In the genomic region with DNA sequence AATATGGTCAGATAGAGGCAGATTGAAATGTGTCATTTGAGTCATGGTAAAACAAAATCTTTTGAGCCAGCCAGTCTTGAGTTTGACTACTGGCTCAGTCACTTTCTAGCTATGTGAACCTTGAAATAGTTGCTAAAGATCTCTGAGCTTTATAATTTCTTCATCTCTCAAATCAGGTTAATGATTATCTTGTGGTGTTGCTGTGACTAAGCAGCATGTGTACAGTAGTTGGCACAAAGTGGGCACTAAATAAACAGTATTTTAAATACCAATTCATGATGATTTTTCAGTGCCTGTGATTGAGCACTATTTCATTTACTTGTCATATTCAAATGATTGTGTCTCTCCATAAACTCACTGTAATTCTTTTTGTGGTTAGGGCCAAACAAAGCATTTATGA, we compare ENCODE assay signal across 15 cellular contexts.
A peak's percentile ranks its signal among the peaks of the same experiment; 100 is the strongest.
DNase-seq lines count a peak whose midpoint lies in the region; ATAC-seq and TF ChIP-seq lines count a peak whose summit lies in the region.
"Had no signal": no experiment of that assay in that cellular context is flagged by ENCODE, and none has a peak within 500 bp of the region (broad histone marks: within the 10 kb centered on the region; RNA-seq: fewer than 3 reads in every experiment).

No MANE protein-coding gene starts in this region.

- H3K27ac Mint-ChIP-seq in stimulated activated naive B cell treated with anti-CD40 and anti-IgM and Interleukin-4, amounts not matched to agents 10 μg/mL and 1 μg/mL and 100 μg/mL, for 72 hours, result no peak overlapping the region
- H3K27ac Mint-ChIP-seq: activated CD8-positive, alpha-beta memory T cell treated with anti-CD3 and anti-CD28 coated beads, Interleukin-2, amount 10 ng/mL, durations not matched to agents 7 days and 5 days; dendritic cell treated with granulocyte-macrophage colony-stimulating factor and Interleukin-4, amounts not matched to agents 40 ng/mL and 50 ng/mL, for 4 days had no signal

- TF ChIP-seq POLR2A in body of pancreas (IDR thresholded peaks at IDR 0.05) (no peak), right lobe of liver (IDR thresholded peaks at IDR 0.05) (no peak)

- DNase-seq in DMS53 treated with DMSO at 0.1 percent for 48 hours (lab: John Stamatoyannopoulos, UW; ENCODE audit: unreplicated experiment), result peak; percentile 62
- DNase-seq in body of pancreas, result peak in 2 of 4 donors; percentile 9 to 12
- no peak for DNase-seq in right lobe of liver
- DNase-seq in hypothalamus (lab: John Stamatoyannopoulos, UW), result no peak
- DNase-seq in SKM-1 (lab: John Stamatoyannopoulos, UW; ENCODE audit: unreplicated experiment), result no peak
- no peak for DNase-seq in stimulated activated naive B cell treated with anti-CD40 and anti-IgM and Interleukin-4, amounts not matched to agents 10 μg/mL and 1 μg/mL and 100 μg/mL, for 72 hours
- DNase-seq in activated CD4-positive, alpha-beta T cell treated with anti-CD3 and anti-CD28 coated beads for 1 hour, result no peak

- TF ChIP-seq CTCF in body of pancreas (IDR thresholded peaks at IDR 0.05), result no peak
- no peak for TF ChIP-seq CTCF in right lobe of liver (IDR thresholded peaks at IDR 0.05)

- no peaks in the 10 kb centered on the region for H3K27me3 Mint-ChIP-seq in stimulated activated naive B cell treated with anti-CD40 and anti-IgM and Interleukin-4, amounts not matched to agents 10 μg/mL and 1 μg/mL and 100 μg/mL, for 72 hours
- H3K27me3 Mint-ChIP-seq: dendritic cell treated with granulocyte-macrophage colony-stimulating factor and Interleukin-4, amounts not matched to agents 40 ng/mL and 50 ng/mL, for 4 days had no signal

- no peak overlapping the region for H3K4me3 ChIP-seq in body of pancreas
- no peak overlapping the region for H3K4me3 ChIP-seq in right lobe of liver
- H3K4me3 ChIP-seq: right atrium auricular region, thoracic aorta had no signal

- no peaks in the 10 kb centered on the region for H3K27me3 ChIP-seq in body of pancreas
- H3K27me3 ChIP-seq in right lobe of liver, result no peaks in the 10 kb centered on the region
- H3K27me3 ChIP-seq: right atrium auricular region had no signal

- H3K9me3 ChIP-seq in body of pancreas, result peaks cover 0 to 2% (median 0%) of the 10 kb centered on the region in 3 donors
- H3K9me3 ChIP-seq in right lobe of liver, result no peaks in the 10 kb centered on the region
- H3K9me3 ChIP-seq: Caco-2, thoracic aorta had no signal

- ATAC-seq in HG02981 (IDR thresholded peaks at IDR 0.05; ENCODE audit: unreplicated experiment) (peak; percentile 56), body of pancreas (peak; percentile 91), right lobe of liver (peak; percentile 92 to 98 (median 94))
- ATAC-seq in stimulated activated naive B cell treated with anti-CD40 and anti-IgM and Interleukin-4, amounts not matched to agents 10 μg/mL and 1 μg/mL and 100 μg/mL, for 72 hours (replicated peaks), result no peak

- H3K4me3 Mint-ChIP-seq in stimulated activated naive B cell treated with anti-CD40 and anti-IgM and Interleukin-4, amounts not matched to agents 10 μg/mL and 1 μg/mL and 100 μg/mL, for 72 hours, result no peak overlapping the region
- H3K4me3 Mint-ChIP-seq: activated CD8-positive, alpha-beta memory T cell treated with anti-CD3 and anti-CD28 coated beads, Interleukin-2, amount 10 ng/mL, durations not matched to agents 7 days and 5 days; dendritic cell treated with granulocyte-macrophage colony-stimulating factor and Interleukin-4, amounts not matched to agents 40 ng/mL and 50 ng/mL, for 4 days; neural crest cell had no signal

- H3K4me1 ChIP-seq in body of pancreas (peaks cover 30% of the 10 kb centered on the region), right lobe of liver (peaks cover 0 to 21% (median 0%) of the 10 kb centered on the region in 4 donors)
- H3K4me1 ChIP-seq: Caco-2, right atrium auricular region had no signal

- H3K36me3 ChIP-seq in body of pancreas (replicated peaks in 1 of 2; ENCODE audit: insufficient read depth in 1 of 2, low read depth in 2 of 2) (no peaks in the 10 kb centered on the region), right lobe of liver (no peaks in the 10 kb centered on the region)
- H3K36me3 ChIP-seq: right atrium auricular region, thoracic aorta, WERI-Rb-1 had no signal

- H3K4me1 Mint-ChIP-seq in stimulated activated naive B cell treated with anti-CD40 and anti-IgM and Interleukin-4, amounts not matched to agents 10 μg/mL and 1 μg/mL and 100 μg/mL, for 72 hours, result no peaks in the 10 kb centered on the region
- H3K4me1 Mint-ChIP-seq: activated CD8-positive, alpha-beta memory T cell treated with anti-CD3 and anti-CD28 coated beads, Interleukin-2, amount 10 ng/mL, durations not matched to agents 7 days and 5 days had no signal

- peaks cover 0 to 2% of the 10 kb centered on the region in 2 donors for H3K9me3 Mint-ChIP-seq in stimulated activated naive B cell treated with anti-CD40 and anti-IgM and Interleukin-4, amounts not matched to agents 10 μg/mL and 1 μg/mL and 100 μg/mL, for 72 hours

- H3K27ac ChIP-seq in body of pancreas (peak overlapping the region in 2 of 4 donors; percentile 19 to 30), right lobe of liver (peak overlapping the region in 2 of 3 donors; percentile 56 to 58)
- H3K27ac ChIP-seq: right atrium auricular region, thoracic aorta, WERI-Rb-1 had no signal

- intact Hi-C loops in body of pancreas (cut with DNase I) (no loop called here), right lobe of liver (cut with DNase I) (no loop called here)

- H3K36me3 Mint-ChIP-seq in stimulated activated naive B cell treated with anti-CD40 and anti-IgM and Interleukin-4, amounts not matched to agents 10 μg/mL and 1 μg/mL and 100 μg/mL, for 72 hours, result no peaks in the 10 kb centered on the region
- H3K36me3 Mint-ChIP-seq: activated CD8-positive, alpha-beta memory T cell treated with anti-CD3 and anti-CD28 coated beads, Interleukin-2, amount 10 ng/mL, durations not matched to agents 7 days and 5 days had no signal

Comparison
In these comparisons a context has a peak if more than half of its experiments do, and no peak if none do; other contexts are left out.
1. ATAC-seq: peak in HG02981 (single experiment), body of pancreas (single experiment) and right lobe of liver (4 of 4); none in stimulated activated naive B cell treated with anti-CD40 and anti-IgM and Interleukin-4, amounts not matched to agents 10 μg/mL and 1 μg/mL and 100 μg/mL, for 72 hours (0 of 2).